27 cellular contexts compared by ENCODE assay signal in the genomic region with DNA sequence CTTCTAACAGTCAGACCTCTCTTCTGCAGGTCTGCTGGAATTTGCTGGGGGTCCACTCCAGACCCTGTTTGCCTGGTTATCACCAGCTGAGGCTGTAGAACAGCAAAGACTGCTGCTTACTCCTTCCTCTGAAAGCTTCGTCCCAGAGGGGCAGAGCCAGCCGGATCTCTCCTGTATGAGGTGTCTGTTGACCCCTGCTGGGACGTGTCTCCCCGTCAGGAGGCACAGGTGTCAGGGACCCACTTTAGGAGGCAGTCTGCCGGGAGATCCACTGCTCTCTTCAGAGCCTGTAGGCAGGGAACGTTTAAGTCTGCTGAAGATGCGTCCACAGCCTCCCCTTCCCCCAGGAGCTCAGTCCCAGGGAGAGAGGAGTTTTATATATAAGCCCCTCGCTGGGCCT.
DNase-seq lines count a peak whose midpoint lies in the region; ATAC-seq, FAIRE-seq and TF ChIP-seq lines count a peak whose summit lies in the region.
"Had no signal": no experiment of that assay in that cellular context is flagged by ENCODE, and none has a peak within 500 bp of the region (broad histone marks: within the 10 kb centered on the region; RNA-seq: fewer than 3 reads in every experiment).

No MANE protein-coding gene starts in this region.

- peaks cover 22% of the 10 kb centered on the region for H3K4me1 ChIP-seq in HepG2 (ENCODE audit: insufficient read depth, low read length)
- peaks cover 0 to 9% (median 2%) of the 10 kb centered on the region in 4 donors for H3K4me1 ChIP-seq in right lobe of liver
- H3K4me1 ChIP-seq: A549; BE2C; BLaER1 treated with 17β-estradiol and CSF1 and Interleukin-3, amounts not matched to agents 10 nM and 100 nM had no signal

- H3K36me3 Mint-ChIP-seq in nephron progenitor cell (ENCODE audit: low read depth) (peaks cover 13% of the 10 kb centered on the region), progenitor cell of endocrine pancreas (ENCODE audit: insufficient read depth) (peaks cover 24% of the 10 kb centered on the region)
- no peaks in the 10 kb centered on the region for H3K36me3 Mint-ChIP-seq in natural killer cell treated with Interleukin-12 subunit alpha and Interleukin-12 subunit beta and Interleukin-15 and Interleukin-18, amount 100 ng/mL, for 72 hours
- H3K36me3 Mint-ChIP-seq: CD14-positive monocyte; CD8-positive, alpha-beta memory T cell had no signal

- H3K36me3 ChIP-seq in HepG2 (replicated peaks in 1 of 2; ENCODE audit: control insufficient read depth in 1 of 2, insufficient read depth in 2 of 2, low read length in 2 of 2) (peaks cover 5 to 23% of the 10 kb centered on the region in 2 experiments; a peak in 4 of 5 replicates), right lobe of liver (no peaks in the 10 kb centered on the region)
- H3K36me3 ChIP-seq: BE2C; BLaER1 treated with 17β-estradiol and CSF1 and Interleukin-3, amounts not matched to agents 10 nM and 100 nM; HAP-1 had no signal

- peaks cover 7% of the 10 kb centered on the region for H3K79me2 ChIP-seq in HepG2 (ENCODE audit: insufficient read depth, low read length)

- FAIRE-seq in HepG2 (lab: Jason Lieb, UNC) (no peak), GM12892 (lab: Jason Lieb, UNC) (no peak)
- FAIRE-seq: A549, D721Med, GM12878, GM18507, H54 had no signal

- no peak overlapping the region for H2AFZ ChIP-seq in HepG2 (ENCODE audit: low read length)

- H3K27ac ChIP-seq in HepG2 (ENCODE audit: extremely low read length, insufficient read depth, low read length) (no peak overlapping the region), right lobe of liver (no peak overlapping the region)
- H3K27ac ChIP-seq: A549; BLaER1 treated with 17β-estradiol and CSF1 and Interleukin-3, amounts not matched to agents 10 nM and 100 nM had no signal

- no peaks in the 10 kb centered on the region; the same call in 1 of the 2 replicates for H4K20me1 ChIP-seq in HepG2 (ENCODE audit: insufficient read depth, low read length)
- H4K20me1 ChIP-seq: BLaER1 treated with 17β-estradiol and CSF1 and Interleukin-3, amounts not matched to agents 10 nM and 100 nM had no signal

- CTCF ChIA-PET in HepG2 (lab: Yijun Ruan, JAX; ENCODE audit: low intra/inter-chr PET ratio, low total read pairs) = no interaction called here

- BruUV-seq in HepG2 (replicated peaks; lab: Mats Ljungman, UMichigan) = no TSS peak

- no peaks in the 10 kb centered on the region for H3K4me1 Mint-ChIP-seq in nephron progenitor cell
- H3K4me1 Mint-ChIP-seq in progenitor cell of endocrine pancreas (ENCODE audit: low read depth) = peaks cover 28% of the 10 kb centered on the region
- H3K4me1 Mint-ChIP-seq in stimulated activated naive CD8-positive, alpha-beta T cell treated with anti-CD3 and anti-CD28 coated beads, Interleukin-15, amount 100 ng/mL, for 72 hours = no peaks in the 10 kb centered on the region
- H3K4me1 Mint-ChIP-seq in natural killer cell treated with Interleukin-12 subunit alpha and Interleukin-12 subunit beta and Interleukin-15 and Interleukin-18, amount 100 ng/mL, for 72 hours (ENCODE audit: low read depth in 2 of 2) = no peaks in the 10 kb centered on the region
- H3K4me1 Mint-ChIP-seq: CD14-positive monocyte; CD8-positive, alpha-beta memory T cell had no signal

- H3K27me3 Mint-ChIP-seq in nephron progenitor cell (ENCODE audit: low read depth, poor library complexity) = no peaks in the 10 kb centered on the region
- H3K27me3 Mint-ChIP-seq in progenitor cell of endocrine pancreas = no peaks in the 10 kb centered on the region
- no peaks in the 10 kb centered on the region for H3K27me3 Mint-ChIP-seq in stimulated activated naive CD8-positive, alpha-beta T cell treated with anti-CD3 and anti-CD28 coated beads, Interleukin-15, amount 100 ng/mL, for 72 hours
- no peaks in the 10 kb centered on the region for H3K27me3 Mint-ChIP-seq in natural killer cell treated with Interleukin-12 subunit alpha and Interleukin-12 subunit beta and Interleukin-15 and Interleukin-18, amount 100 ng/mL, for 72 hours
- H3K27me3 Mint-ChIP-seq: CD4-positive, alpha-beta T cell; CD8-positive, alpha-beta memory T cell had no signal

- TF ChIP-seq CTCF in HepG2 (CRISPR knock-in tag; IDR thresholded peaks at IDR 0.05) = no peak
- TF ChIP-seq CTCF in right lobe of liver (IDR thresholded peaks at IDR 0.05) = no peak
- no peak for TF ChIP-seq CTCF in nephron progenitor cell (IDR thresholded peaks at IDR 0.05)
- no peak for TF ChIP-seq CTCF in progenitor cell of endocrine pancreas (IDR thresholded peaks at IDR 0.05; ENCODE audit: unreplicated experiment)

- DNase-seq in HepG2 (ENCODE audit: low spot score) (no peak), right lobe of liver (no peak), nephron progenitor cell (no peak), progenitor cell of endocrine pancreas (ENCODE audit: low spot score, unreplicated experiment) (no peak), GM12892 (ENCODE audit: insufficient read length) (no peak)
- DNase-seq in stimulated activated naive CD8-positive, alpha-beta T cell treated with anti-CD3 and anti-CD28 coated beads, Interleukin-15, amount 100 ng/mL, for 72 hours = no peak
- DNase-seq in natural killer cell treated with Interleukin-12 subunit alpha and Interleukin-12 subunit beta and Interleukin-15 and Interleukin-18, amount 100 ng/mL, for 72 hours (ENCODE audit: low spot score) = no peak
- DNase-seq: 8988T; ACHN; AML-193; BE2C; CD4-positive, alpha-beta T cell; DMS 273 treated with DMSO at 0.1 percent for 48 hours; DMS79; EL; GDM1; GOT3; HFFc6 had no signal

- no peaks in the 10 kb centered on the region for H3K27me3 ChIP-seq in HepG2 (ENCODE audit: control insufficient read depth in 1 of 2, insufficient read depth in 2 of 2, low read length in 2 of 2)
- H3K27me3 ChIP-seq in right lobe of liver = no peaks in the 10 kb centered on the region
- H3K27me3 ChIP-seq: BE2C; BLaER1 treated with 17β-estradiol and CSF1 and Interleukin-3, amounts not matched to agents 10 nM and 100 nM had no signal

- in situ Hi-C loops in HepG2 (cut with HindIII; ENCODE audit: extremely low pct_ligation_motif_present, low pct_unique_long_range_greater_than_20kb) = no loop called here

- WGBS in HepG2 (ENCODE audit: low lambda C conversion rate) = 93% methylated on average over 8 of the region's 8 CpGs
- WGBS in right lobe of liver (ENCODE audit: insufficient coverage, low coverage, low lambda C conversion rate, missing lambda C conversion rate) = 76% methylated on average over 4 of the region's 8 CpGs

- no peak overlapping the region for H3K9ac ChIP-seq in HepG2 (ENCODE audit: insufficient read depth, low read depth, low read length)
- H3K9ac ChIP-seq: BLaER1 treated with 17β-estradiol and CSF1 and Interleukin-3, amounts not matched to agents 10 nM and 100 nM had no signal

- H3K4me3 ChIP-seq in HepG2 (replicated peaks in 1 of 3; ENCODE audit: insufficient read depth in 1 of 3, low read depth in 2 of 3, low read length in 3 of 3) (no peak overlapping the region), right lobe of liver (no peak overlapping the region)
- H3K4me3 ChIP-seq: A549; BLaER1 treated with 17β-estradiol and CSF1 and Interleukin-3, amounts not matched to agents 10 nM and 100 nM; GM12878; HAP-1 had no signal

- no peak for TF ChIP-seq RAD21 in HepG2 (CRISPR knock-in tag; IDR thresholded peaks at IDR 0.05)

- H3K9me3 ChIP-seq in HepG2 (ENCODE audit: low read length) (no peaks in the 10 kb centered on the region), right lobe of liver (no peaks in the 10 kb centered on the region)
- H3K9me3 ChIP-seq: A549, BE2C had no signal

- intact Hi-C loops in HepG2 (cut with micrococcal nuclease; ENCODE audit: unreplicated experiment) (no loop called here), right lobe of liver (cut with DNase I) (no loop called here)

- H3K27ac Mint-ChIP-seq in nephron progenitor cell (peak overlapping the region; percentile 42), progenitor cell of endocrine pancreas (peak overlapping the region; percentile 17)
- no peak overlapping the region for H3K27ac Mint-ChIP-seq in stimulated activated naive CD8-positive, alpha-beta T cell treated with anti-CD3 and anti-CD28 coated beads, Interleukin-15, amount 100 ng/mL, for 72 hours
- no peak overlapping the region for H3K27ac Mint-ChIP-seq in natural killer cell treated with Interleukin-12 subunit alpha and Interleukin-12 subunit beta and Interleukin-15 and Interleukin-18, amount 100 ng/mL, for 72 hours
- H3K27ac Mint-ChIP-seq: CD14-positive monocyte; CD4-positive, alpha-beta T cell; CD8-positive, alpha-beta memory T cell; HFFc6 had no signal

- POLR2A ChIA-PET in HepG2 (lab: Yijun Ruan, JAX) = no interaction called here

- ATAC-seq in HepG2 (peak; percentile 35; the same call in 2 of the 3 replicates), right lobe of liver (no peak)
- no peak for ATAC-seq in stimulated activated naive CD8-positive, alpha-beta T cell treated with anti-CD3 and anti-CD28 coated beads, Interleukin-15, amount 100 ng/mL, for 72 hours
- ATAC-seq in natural killer cell treated with Interleukin-12 subunit alpha and Interleukin-12 subunit beta and Interleukin-15 and Interleukin-18, amount 100 ng/mL, for 72 hours = no peak
- ATAC-seq: A549, GM12878 had no signal

- TF ChIP-seq EP300 in HepG2 (IDR thresholded peaks at IDR 0.05; ENCODE audit: low read depth in 2 of 2, low read length in 2 of 2) (no peak), HepG2 (CRISPR knock-in tag; IDR thresholded peaks at IDR 0.05; ENCODE audit: borderline replicate concordance) (no peak)

- H3K9me3 Mint-ChIP-seq in nephron progenitor cell (peaks cover 31% of the 10 kb centered on the region), progenitor cell of endocrine pancreas (ENCODE audit: low read depth) (peaks cover 33% of the 10 kb centered on the region)
- H3K9me3 Mint-ChIP-seq in stimulated activated naive CD8-positive, alpha-beta T cell treated with anti-CD3 and anti-CD28 coated beads, Interleukin-15, amount 100 ng/mL, for 72 hours = peaks cover 4 to 20% of the 10 kb centered on the region in 2 donors
- H3K9me3 Mint-ChIP-seq in natural killer cell treated with Interleukin-12 subunit alpha and Interleukin-12 subunit beta and Interleukin-15 and Interleukin-18, amount 100 ng/mL, for 72 hours = peaks cover 21% of the 10 kb centered on the region
- H3K9me3 Mint-ChIP-seq: CD4-positive, alpha-beta T cell had no signal

- TF ChIP-seq POLR2A in HepG2 (IDR thresholded peaks at IDR 0.05; ENCODE audit: insufficient read depth in 1 of 2, low read depth in 2 of 2, low read length in 2 of 2) = no peak
- TF ChIP-seq POLR2A in right lobe of liver (IDR thresholded peaks at IDR 0.05) = no peak
- TF ChIP-seq POLR2A in GM12892 (IDR thresholded peaks at IDR 0.05; ENCODE audit: low read depth, low read length) = no peak

- no peak overlapping the region for H3K4me3 Mint-ChIP-seq in nephron progenitor cell
- no peak overlapping the region for H3K4me3 Mint-ChIP-seq in progenitor cell of endocrine pancreas (ENCODE audit: low read depth)
- no peak overlapping the region for H3K4me3 Mint-ChIP-seq in stimulated activated naive CD8-positive, alpha-beta T cell treated with anti-CD3 and anti-CD28 coated beads, Interleukin-15, amount 100 ng/mL, for 72 hours
- H3K4me3 Mint-ChIP-seq in natural killer cell treated with Interleukin-12 subunit alpha and Interleukin-12 subunit beta and Interleukin-15 and Interleukin-18, amount 100 ng/mL, for 72 hours = no peak overlapping the region
- H3K4me3 Mint-ChIP-seq: CD14-positive monocyte; CD4-positive, alpha-beta T cell; CD8-positive, alpha-beta memory T cell; HFFc6 had no signal

- no peak overlapping the region for H3K4me2 ChIP-seq in HepG2 (ENCODE audit: low read depth, low read length)
- H3K4me2 ChIP-seq: A549; BLaER1 treated with 17β-estradiol and CSF1 and Interleukin-3, amounts not matched to agents 10 nM and 100 nM had no signal

Comparison
In these comparisons a context has a peak if more than half of its experiments do, and no peak if none do; other contexts are left out.
1. H3K27ac Mint-ChIP-seq: peak in nephron progenitor cell (single experiment) and progenitor cell of endocrine pancreas (single experiment); none in stimulated activated naive CD8-positive, alpha-beta T cell treated with anti-CD3 and anti-CD28 coated beads, Interleukin-15, amount 100 ng/mL, for 72 hours (0 of 2) and natural killer cell treated with Interleukin-12 subunit alpha and Interleukin-12 subunit beta and Interleukin-15 and Interleukin-18, amount 100 ng/mL, for 72 hours (0 of 2).